Comparison of ENCODE assay signal across 8 cellular contexts in the genomic region with DNA sequence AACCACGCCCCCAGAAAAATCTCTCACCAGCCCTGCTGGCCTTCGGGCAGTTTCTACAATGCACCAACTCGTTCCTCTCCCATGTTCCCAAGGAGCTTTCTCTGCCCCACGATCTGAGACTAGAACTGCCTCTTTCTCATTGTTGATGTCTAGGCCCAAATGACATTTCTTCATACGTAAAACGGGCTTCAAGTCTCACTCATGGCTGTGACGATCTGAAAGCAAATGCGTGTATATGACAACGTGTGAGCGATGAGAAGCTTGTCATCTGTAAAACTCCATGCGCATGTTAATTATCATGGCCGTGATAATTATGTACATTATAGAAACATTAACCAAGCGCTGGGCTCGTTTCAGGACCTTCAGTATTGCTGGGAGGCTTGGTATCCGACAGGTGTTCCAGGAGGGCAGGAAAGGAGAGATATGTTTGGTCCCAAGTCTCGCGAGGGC. TPM values are rescaled to one million over a fixed set of nuclear protein-coding genes. Genes with fewer than 3 reads are reported as not detected.
DNase-seq lines count a peak whose midpoint lies in the region; ATAC-seq and TF ChIP-seq lines count a peak whose summit lies in the region.

No MANE protein-coding gene starts in this region.

- no peak for DNase-seq in CD4-positive, alpha-beta memory T cell
- DNase-seq in NCI-H128 (lab: John Stamatoyannopoulos, UW; ENCODE audit: unreplicated experiment) (peak; percentile 62), NCI-H1092 (lab: John Stamatoyannopoulos, UW) (no peak), NCI-H2081 treated with DMSO at 0.1 percent for 48 hours (lab: John Stamatoyannopoulos, UW) (no peak), dedifferentiated amniotic fluid mesenchymal stem cell (ENCODE audit: extremely low spot score) (no peak)

- H3K36me3 Mint-ChIP-seq in CD4-positive, alpha-beta memory T cell = peaks cover 7 to 28% of the 10 kb centered on the region in 2 donors

- intact Hi-C loops in CD4-positive, alpha-beta memory T cell (cut with micrococcal nuclease) = loop anchor here (1.0 to 2.0 kb wide), 9 partner anchors 23 to 228 kb away; a partner anchor contains a TSS

- no peak overlapping the region for H3K27ac ChIP-seq in CD4-positive, alpha-beta memory T cell (ENCODE audit: low read depth, low read length)
- H3K27ac ChIP-seq in ectodermal cell (ENCODE audit: insufficient read depth, low read depth, low read length, poor library complexity, severe bottlenecking) (no peak overlapping the region), neutrophil (peak overlapping the region; percentile 68)

- no peak for ATAC-seq in HG03460 (IDR thresholded peaks at IDR 0.05; ENCODE audit: unreplicated experiment)

- no peaks in the 10 kb centered on the region for H3K27me3 ChIP-seq in CD4-positive, alpha-beta memory T cell (ENCODE audit: insufficient read depth, low read length)
- no peaks in the 10 kb centered on the region for H3K27me3 ChIP-seq in ectodermal cell (ENCODE audit: control insufficient read depth, insufficient read depth, low read length, poor library complexity, severe bottlenecking)
- no peaks in the 10 kb centered on the region for H3K27me3 ChIP-seq in neutrophil

- H3K4me1 Mint-ChIP-seq in CD4-positive, alpha-beta memory T cell = peaks cover 37 to 71% (median 54%) of the 10 kb centered on the region in 4 donors

- TF ChIP-seq CTCF in neutrophil (IDR thresholded peaks at IDR 0.05) = no peak

- peak overlapping the region; percentile 81 to 97 (median 92) for H3K27ac Mint-ChIP-seq in CD4-positive, alpha-beta memory T cell

- no peak overlapping the region for H3K4me3 ChIP-seq in CD4-positive, alpha-beta memory T cell (ENCODE audit: low read length in 2 of 2)
- H3K4me3 ChIP-seq in ectodermal cell (ENCODE audit: insufficient read depth, low read depth, low read length) (peak overlapping the region; percentile 56), neutrophil (ENCODE audit: low read depth in 1 of 2, low read length in 1 of 2) (peak overlapping the region; percentile 77 to 89)

- H3K9me3 ChIP-seq in CD4-positive, alpha-beta memory T cell (ENCODE audit: control insufficient read depth in 1 of 2, low read length in 2 of 2) = no peaks in the 10 kb centered on the region
- H3K9me3 ChIP-seq in ectodermal cell (ENCODE audit: control insufficient read depth, low read length) (no peaks in the 10 kb centered on the region), neutrophil (no peaks in the 10 kb centered on the region)

- POLR2A ChIA-PET in CD4-positive, alpha-beta memory T cell (lab: Charles Lee; ENCODE audit: partially characterized antibody) = interaction anchor here (0.8 to 7.7 kb wide), 21 partner anchors 10 to 327 kb away, joined by 3 to 164 read pairs (median 5); a partner anchor contains a TSS

- peaks cover 8% of the 10 kb centered on the region for H3K36me3 ChIP-seq in CD4-positive, alpha-beta memory T cell (ENCODE audit: insufficient read depth, low read length)
- H3K36me3 ChIP-seq in ectodermal cell (ENCODE audit: control insufficient read depth, insufficient read depth, low read length) = no peaks in the 10 kb centered on the region
- no peaks in the 10 kb centered on the region for H3K36me3 ChIP-seq in neutrophil

- peak overlapping the region; percentile 95 to 100 (median 98) for H3K4me3 Mint-ChIP-seq in CD4-positive, alpha-beta memory T cell

- H3K27me3 Mint-ChIP-seq in CD4-positive, alpha-beta memory T cell = no peaks in the 10 kb centered on the region

- CTCF ChIA-PET in CD4-positive, alpha-beta memory T cell (lab: Charles Lee; ENCODE audit: partially characterized antibody) = interaction anchor here (0.8 to 8.6 kb wide), 48 partner anchors 9 to 274 kb away, joined by 3 to 129 read pairs (median 5); a partner anchor contains a TSS

- H3K9me3 Mint-ChIP-seq in CD4-positive, alpha-beta memory T cell = peaks cover 0 to 1% (median 0%) of the 10 kb centered on the region in 8 donors

- 74 to 77% methylated on average over 17 of the region's 17 CpGs for WGBS in ectodermal cell, 2 experiments

- H3K4me1 ChIP-seq in CD4-positive, alpha-beta memory T cell (ENCODE audit: insufficient read depth, low read length) = peaks cover 54% of the 10 kb centered on the region
- H3K4me1 ChIP-seq in ectodermal cell (ENCODE audit: control insufficient read depth, insufficient read depth, low read length) = no peaks in the 10 kb centered on the region
- H3K4me1 ChIP-seq in neutrophil (ENCODE audit: control insufficient read depth in 1 of 2, insufficient read depth in 1 of 2, low read depth in 1 of 2, low read length in 1 of 2) = peaks cover 40 to 41% of the 10 kb centered on the region in 2 experiments

RNA-seq across cellular contexts. Expression of a gene that starts 0.7 kb away (rescaled TPM):
- total RNA-seq in CD4-positive, alpha-beta memory T cell = 10 to 100 TPM; 52.8 to 53.2 TPM
- 10 to 100 TPM; 74.5 to 88.6 TPM for polyA plus RNA-seq in CD4-positive, alpha-beta memory T cell
- polyA plus RNA-seq in ectodermal cell (2013, experiment 1 of 4) = 8.7 TPM
- polyA plus RNA-seq in ectodermal cell (2013, experiment 2 of 4) = 10.0 TPM
- polyA plus RNA-seq in ectodermal cell (2013, experiment 3 of 4) = 8.7 TPM
- 8.2 TPM for polyA plus RNA-seq in ectodermal cell (2013, experiment 4 of 4)

RNA-seq across cellular contexts. Expression of a gene that starts 1.3 kb away (rescaled TPM):
- total RNA-seq in CD4-positive, alpha-beta memory T cell = 1 to 10 TPM; 4.2 to 4.9 TPM
- polyA plus RNA-seq in CD4-positive, alpha-beta memory T cell = 1 to 10 TPM; 3.1 to 3.5 TPM
- polyA plus RNA-seq in ectodermal cell (2013, experiment 1 of 4) = 15.6 TPM
- polyA plus RNA-seq in ectodermal cell (2013, experiment 2 of 4) = 15.3 TPM
- polyA plus RNA-seq in ectodermal cell (2013, experiment 3 of 4) = 12.0 TPM
- 13.3 TPM for polyA plus RNA-seq in ectodermal cell (2013, experiment 4 of 4)

Comparison
In these comparisons a context has a peak if more than half of its experiments do, and no peak if none do; other contexts are left out.
1. H3K4me3 ChIP-seq: peak in ectodermal cell (single experiment) and neutrophil (2 of 2); none in CD4-positive, alpha-beta memory T cell (0 of 2).